ENCODE assay signal across 12 cellular contexts in genomic region chr3:171801738-171802600, GRCh38. TPM values are rescaled to one million over a fixed set of nuclear protein-coding genes. Genes with fewer than 3 reads are reported as not detected.
DNase-seq lines count a peak whose midpoint lies in the region; ATAC-seq and TF ChIP-seq lines count a peak whose summit lies in the region.
"Had no signal": no experiment of that assay in that cellular context is flagged by ENCODE, and none has a peak within 500 bp of the region (broad histone marks: within the 10 kb centered on the region; RNA-seq: fewer than 3 reads in every experiment).

No MANE protein-coding gene starts in this region.

- no peak for TF ChIP-seq EP300 in sigmoid colon (IDR thresholded peaks at IDR 0.05)

- peaks cover 2% of the 10 kb centered on the region for H3K27me3 Mint-ChIP-seq in endothelial cell (ENCODE audit: unreplicated experiment)

- peaks cover 11% of the 10 kb centered on the region for H3K36me3 Mint-ChIP-seq in endothelial cell (ENCODE audit: low read depth, unreplicated experiment)
- H3K36me3 Mint-ChIP-seq: activated naive CD8-positive, alpha-beta T cell treated with anti-CD3 and anti-CD28 coated beads, Interleukin-2, amount 10 ng/mL, durations not matched to agents 7 days and 5 days had no signal

- H3K9me3 ChIP-seq in sigmoid colon (no peaks in the 10 kb centered on the region), aorta (ENCODE audit: control insufficient read depth, low read length) (no peaks in the 10 kb centered on the region)

- no peak for TF ChIP-seq POLR2A in sigmoid colon (IDR thresholded peaks at IDR 0.05)

- no peak overlapping the region for H3K4me3 ChIP-seq in fibroblast of the aortic adventitia (ENCODE audit: low read depth, low read length)
- no peak overlapping the region for H3K4me3 ChIP-seq in sigmoid colon
- no peak overlapping the region for H3K4me3 ChIP-seq in aorta (ENCODE audit: low read length in 2 of 2)

- H3K27ac ChIP-seq in sigmoid colon (peak overlapping the region; percentile 19 to 71 (median 50)), aorta (ENCODE audit: low read depth in 1 of 2, low read length in 2 of 2) (peak overlapping the region in 1 of 2 donors; percentile 71)

- H3K9me3 Mint-ChIP-seq in endothelial cell (ENCODE audit: unreplicated experiment) = no peaks in the 10 kb centered on the region
- H3K9me3 Mint-ChIP-seq: activated naive CD8-positive, alpha-beta T cell treated with anti-CD3 and anti-CD28 coated beads, Interleukin-2, amount 10 ng/mL, durations not matched to agents 7 days and 5 days had no signal

- H3K27me3 ChIP-seq in sigmoid colon (no peaks in the 10 kb centered on the region), aorta (ENCODE audit: control insufficient read depth in 1 of 2, insufficient read depth in 2 of 2, low read length in 1 of 2) (no peaks in the 10 kb centered on the region)

- TF ChIP-seq CTCF in fibroblast of the aortic adventitia (IDR thresholded peaks at IDR 0.05; ENCODE audit: insufficient read depth, low read length) (no peak), sigmoid colon (IDR thresholded peaks at IDR 0.05) (no peak), endothelial cell (IDR thresholded peaks at IDR 0.05; ENCODE audit: unreplicated experiment) (no peak)

- DNase-seq in EL = peak; percentile 89
- peak; percentile 78 for DNase-seq in RPMI7951 (ENCODE audit: low read depth)
- peak; percentile 98 for DNase-seq in fibroblast of the aortic adventitia (ENCODE audit: low read depth)
- DNase-seq in sigmoid colon = no peak
- no peak for DNase-seq in endothelial cell (ENCODE audit: low spot score)
- DNase-seq in aorta = no peak
- no peak for DNase-seq in activated effector memory CD4-positive, alpha-beta T cell treated with Interleukin-2 at 50 U/mL for 16 hours
- DNase-seq: activated naive CD8-positive, alpha-beta T cell treated with anti-CD3 and anti-CD28 coated beads, Interleukin-2, amount 10 ng/mL, durations not matched to agents 7 days and 5 days; NCI-H146; T1000 had no signal

- intact Hi-C loops in sigmoid colon (cut with DNase I) (no loop called here), aorta (cut with DNase I) (no loop called here)

- H3K4me3 Mint-ChIP-seq in endothelial cell (ENCODE audit: unreplicated experiment) = no peak overlapping the region
- H3K4me3 Mint-ChIP-seq: activated naive CD8-positive, alpha-beta T cell treated with anti-CD3 and anti-CD28 coated beads, Interleukin-2, amount 10 ng/mL, durations not matched to agents 7 days and 5 days had no signal

- peaks cover 0 to 28% (median 10%) of the 10 kb centered on the region in 4 donors for H3K4me1 ChIP-seq in sigmoid colon
- H3K4me1 ChIP-seq in aorta (ENCODE audit: control insufficient read depth in 1 of 2, insufficient read depth in 2 of 2, low read length in 2 of 2) = peaks cover 2 to 10% of the 10 kb centered on the region in 2 donors

- no peak overlapping the region for H3K27ac Mint-ChIP-seq in endothelial cell (ENCODE audit: unreplicated experiment)
- H3K27ac Mint-ChIP-seq: activated naive CD8-positive, alpha-beta T cell treated with anti-CD3 and anti-CD28 coated beads, Interleukin-2, amount 10 ng/mL, durations not matched to agents 7 days and 5 days had no signal

- ATAC-seq in aorta (ENCODE audit: low FRiP score) = no peak
- no peak for ATAC-seq in GM18870 (IDR thresholded peaks at IDR 0.05; ENCODE audit: unreplicated experiment)

- 58 to 72% methylated on average over 4 of the region's 4 CpGs for WGBS in sigmoid colon, 2 donors
- 33 to 41% methylated on average over 4 of the region's 4 CpGs for WGBS in aorta, 2 donors

- H3K36me3 ChIP-seq in sigmoid colon (no peaks in the 10 kb centered on the region), aorta (ENCODE audit: control insufficient read depth in 1 of 2, insufficient read depth in 2 of 2, low read length in 1 of 2) (no peaks in the 10 kb centered on the region)

- H3K4me1 Mint-ChIP-seq in endothelial cell (ENCODE audit: unreplicated experiment) = peaks cover 39% of the 10 kb centered on the region
- H3K4me1 Mint-ChIP-seq: activated naive CD8-positive, alpha-beta T cell treated with anti-CD3 and anti-CD28 coated beads, Interleukin-2, amount 10 ng/mL, durations not matched to agents 7 days and 5 days had no signal

RNA-seq across cellular contexts. Expression of gene PLD1, which starts 8.3 kb away (rescaled TPM):
- total RNA-seq in RPMI7951 (2014; rRNA removed; shearing (Covaris generic)) = 9.7 and 10.9 TPM in 2 replicates
- total RNA-seq in fibroblast of the aortic adventitia (ENCODE audit: low replicate concordance) (10.1 and 23.1 TPM in 2 replicates), sigmoid colon (10 to 100 TPM in 2 of 4 donors, 1 to 10 TPM in 2; 8.6 to 19.9 (median 10.8) TPM), endothelial cell (ENCODE audit: unreplicated experiment) (61.5 TPM), aorta (10 to 100 TPM; 23.1 to 41.3 TPM)
- polyA plus RNA-seq in sigmoid colon (10 to 100 TPM; 12.2 to 24.3 (median 16.2) TPM), aorta (10 to 100 TPM; 19.1 to 28.2 TPM)

RNA-seq across cellular contexts. Expression of gene TMEM212, which starts 41.2 kb away (rescaled TPM):
- total RNA-seq in RPMI7951 (2014; rRNA removed; shearing (Covaris generic)) = not detected in 2 replicates
- not detected in 2 replicates for total RNA-seq in fibroblast of the aortic adventitia (ENCODE audit: low replicate concordance)
- total RNA-seq in sigmoid colon = not detected
- polyA plus RNA-seq in sigmoid colon = not detected
- total RNA-seq in endothelial cell (ENCODE audit: unreplicated experiment) = not detected
- total RNA-seq in aorta = not detected
- polyA plus RNA-seq in aorta = not detected
- total RNA-seq: activated naive CD8-positive, alpha-beta T cell treated with anti-CD3 and anti-CD28 coated beads, Interleukin-2, amount 10 ng/mL, durations not matched to agents 7 days and 5 days; liver had no signal
- polyA plus RNA-seq: liver had no signal

Comparison
In these comparisons a context has a peak if more than half of its experiments do, and no peak if none do; other contexts are left out.
1. DNase-seq: peak in EL (single experiment), RPMI7951 (single experiment) and fibroblast of the aortic adventitia (single experiment); none in sigmoid colon (single experiment), endothelial cell (single experiment), aorta (0 of 2) and activated effector memory CD4-positive, alpha-beta T cell treated with Interleukin-2 at 50 U/mL for 16 hours (single experiment).